In the genomic region with DNA sequence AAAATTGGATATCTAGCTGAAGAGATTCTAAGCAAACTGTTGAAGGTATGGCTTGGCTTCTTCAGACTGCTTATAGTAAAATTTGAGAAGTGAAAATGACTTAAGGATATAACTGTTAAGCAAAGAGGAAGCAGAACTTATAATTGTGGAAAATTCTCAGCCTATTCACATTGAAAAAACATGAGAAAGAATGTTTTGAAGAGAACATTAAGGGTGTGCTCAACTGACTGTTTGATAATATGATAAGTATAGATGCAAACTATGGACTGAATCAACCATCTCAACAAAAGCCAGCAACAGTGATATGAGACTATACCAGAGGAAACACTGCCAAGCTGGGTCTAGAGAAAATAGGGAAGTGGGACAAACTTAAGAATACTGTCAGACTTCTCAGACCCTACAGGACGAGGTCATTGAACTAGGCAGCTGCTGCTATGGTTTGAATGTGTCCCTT, we compare ENCODE assay signal across 11 cellular contexts.
DNase-seq lines count a peak whose midpoint lies in the region; ATAC-seq lines count a peak whose summit lies in the region.
"Had no signal": no experiment of that assay in that cellular context is flagged by ENCODE, and none has a peak within 500 bp of the region (broad histone marks: within the 10 kb centered on the region; RNA-seq: fewer than 3 reads in every experiment).

No MANE protein-coding gene starts in this region.

- CTCF ChIA-PET in activated CD8-positive, alpha-beta memory T cell treated with anti-CD3 and anti-CD28 coated beads, Interleukin-2, amount 10 ng/mL, durations not matched to agents 7 days and 5 days (lab: Charles Lee): no interaction called here

- H3K9me3 Mint-ChIP-seq in activated CD8-positive, alpha-beta memory T cell treated with anti-CD3 and anti-CD28 coated beads, Interleukin-2, amount 10 ng/mL, durations not matched to agents 7 days and 5 days (ENCODE audit: low read depth): no peaks in the 10 kb centered on the region

- H3K27me3 Mint-ChIP-seq in activated CD8-positive, alpha-beta memory T cell treated with anti-CD3 and anti-CD28 coated beads, Interleukin-2, amount 10 ng/mL, durations not matched to agents 7 days and 5 days: peaks cover 5% of the 10 kb centered on the region

- peaks cover 9% of the 10 kb centered on the region for H3K4me1 Mint-ChIP-seq in activated CD8-positive, alpha-beta memory T cell treated with anti-CD3 and anti-CD28 coated beads, Interleukin-2, amount 10 ng/mL, durations not matched to agents 7 days and 5 days

- DNase-seq in MV-4-11 (lab: John Stamatoyannopoulos, UW): peak; percentile 99
- DNase-seq in putamen (ENCODE audit: low spot score): peak; percentile 3
- no peak for DNase-seq in activated CD8-positive, alpha-beta memory T cell treated with anti-CD3 and anti-CD28 coated beads, Interleukin-2, amount 10 ng/mL, durations not matched to agents 7 days and 5 days
- DNase-seq in activated effector memory CD4-positive, alpha-beta T cell treated with Interleukin-2 at 50 U/mL for 16 hours: no peak
- no peak for DNase-seq in cerebellar cortex (ENCODE audit: low spot score)
- DNase-seq in NCI-H524 treated with DMSO at 0.1 percent for 48 hours (lab: John Stamatoyannopoulos, UW): no peak
- DNase-seq: activated naive CD4-positive, alpha-beta T cell treated with anti-CD3 and anti-CD28 coated beads for 36 hours; IMR-90; testis had no signal

- no peak overlapping the region for H3K27ac Mint-ChIP-seq in activated CD8-positive, alpha-beta memory T cell treated with anti-CD3 and anti-CD28 coated beads, Interleukin-2, amount 10 ng/mL, durations not matched to agents 7 days and 5 days
- H3K27ac Mint-ChIP-seq: activated naive CD4-positive, alpha-beta T cell treated with anti-CD3 and anti-CD28 coated beads for 36 hours had no signal

- H3K36me3 Mint-ChIP-seq in activated CD8-positive, alpha-beta memory T cell treated with anti-CD3 and anti-CD28 coated beads, Interleukin-2, amount 10 ng/mL, durations not matched to agents 7 days and 5 days: peaks cover 5% of the 10 kb centered on the region

- H3K4me3 Mint-ChIP-seq in activated CD8-positive, alpha-beta memory T cell treated with anti-CD3 and anti-CD28 coated beads, Interleukin-2, amount 10 ng/mL, durations not matched to agents 7 days and 5 days: no peak overlapping the region
- H3K4me3 Mint-ChIP-seq: activated naive CD4-positive, alpha-beta T cell treated with anti-CD3 and anti-CD28 coated beads for 36 hours had no signal

- peak; percentile 91 for ATAC-seq in GM19351 (IDR thresholded peaks at IDR 0.05; ENCODE audit: unreplicated experiment)
- ATAC-seq in HG02943 (IDR thresholded peaks at IDR 0.05; ENCODE audit: low read depth, unreplicated experiment): peak; percentile 69
- ATAC-seq in activated CD8-positive, alpha-beta memory T cell treated with anti-CD3 and anti-CD28 coated beads, Interleukin-2, amount 10 ng/mL, durations not matched to agents 7 days and 5 days: no peak

Comparison
In these comparisons a context has a peak if more than half of its experiments do, and no peak if none do; other contexts are left out.
1. DNase-seq: peak in MV-4-11 (single experiment) and putamen (single experiment); none in activated CD8-positive, alpha-beta memory T cell treated with anti-CD3 and anti-CD28 coated beads, Interleukin-2, amount 10 ng/mL, durations not matched to agents 7 days and 5 days (single experiment), activated effector memory CD4-positive, alpha-beta T cell treated with Interleukin-2 at 50 U/mL for 16 hours (single experiment), cerebellar cortex (single experiment) and NCI-H524 treated with DMSO at 0.1 percent for 48 hours (single experiment).